8 cellular contexts compared by ENCODE assay signal in the genomic region with DNA sequence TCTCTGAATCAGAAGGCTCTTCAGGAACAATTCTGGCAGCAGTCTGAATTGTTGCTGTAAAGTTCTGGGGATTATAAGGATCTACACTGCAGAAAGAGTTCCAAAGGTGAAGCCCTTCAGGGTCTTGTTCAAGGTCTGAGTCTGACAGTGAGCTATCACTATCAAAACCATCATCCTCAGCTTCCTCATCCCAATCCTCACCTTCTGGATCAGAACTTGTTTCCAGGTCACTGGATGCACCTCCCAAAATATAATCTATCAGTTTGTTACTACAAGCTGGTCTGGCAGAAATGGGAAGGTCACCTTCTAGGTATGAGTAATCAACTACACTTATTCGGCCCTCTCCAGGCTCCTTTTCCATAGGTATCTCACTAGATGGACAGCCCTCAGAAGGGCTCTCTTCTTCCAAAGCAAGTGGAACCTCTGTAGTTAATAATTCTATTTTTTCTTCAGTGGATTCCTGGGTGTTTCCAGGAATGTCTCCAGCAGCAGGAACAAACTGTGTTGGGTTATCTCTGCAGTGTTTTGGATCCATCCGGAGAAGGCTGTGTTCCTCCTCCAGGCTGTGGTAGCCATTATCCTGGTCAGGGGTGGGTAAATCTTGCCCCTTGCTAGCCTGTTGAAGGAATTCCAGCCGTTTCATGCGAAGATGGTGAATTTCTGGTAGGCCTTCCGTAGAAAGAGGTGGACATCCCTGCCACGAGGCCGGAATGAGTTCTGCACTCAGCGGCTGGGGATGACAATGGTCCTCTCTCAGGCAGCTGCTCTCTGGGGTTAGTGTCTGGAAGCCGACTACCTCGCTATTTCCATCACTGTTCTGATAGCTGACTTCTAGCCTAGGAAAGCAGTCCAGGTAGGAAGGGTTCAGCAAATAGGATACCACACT. TPM values are rescaled to one million over a fixed set of nuclear protein-coding genes. Genes with fewer than 3 reads are reported as not detected.
DNase-seq lines count a peak whose midpoint lies in the region; ATAC-seq and TF ChIP-seq lines count a peak whose summit lies in the region.

No MANE protein-coding gene starts in this region.

- CTCF ChIA-PET in CD8-positive, alpha-beta T cell (lab: Charles Lee) = interaction anchor here (1.0 to 4.9 kb wide), 2 partner anchors 12 to 16 kb away, joined by 3 to 62 read pairs; no protein-coding TSS in a partner anchor

- H3K9me3 ChIP-seq in CD8-positive, alpha-beta T cell (ENCODE audit: low read length) = no peaks in the 10 kb centered on the region
- H3K9me3 ChIP-seq in NT2/D1 (ENCODE audit: insufficient read depth, low read length) (no peaks in the 10 kb centered on the region), neural progenitor cell (ENCODE audit: low read depth) (no peaks in the 10 kb centered on the region)

- no peak for ATAC-seq in CD8-positive, alpha-beta T cell
- ATAC-seq in effector memory CD8-positive, alpha-beta T cell (replicated peaks) = no peak
- ATAC-seq in GM19463 (IDR thresholded peaks at IDR 0.05; ENCODE audit: unreplicated experiment) = no peak

- POLR2A ChIA-PET in CD8-positive, alpha-beta T cell (lab: Charles Lee) = interaction anchor here (1.1 to 1.7 kb wide), 4 partner anchors 12 to 97 kb away, joined by 4 to 6 read pairs (median 5); no protein-coding TSS in a partner anchor

- H3K9ac ChIP-seq in NT2/D1 (ENCODE audit: insufficient read length, low read depth) = peak overlapping the region; percentile 100
- peak overlapping the region; percentile 91 for H3K9ac ChIP-seq in neural progenitor cell

- H3K27me3 ChIP-seq in CD8-positive, alpha-beta T cell (ENCODE audit: insufficient read depth, low read length) = no peaks in the 10 kb centered on the region
- H3K27me3 ChIP-seq in NT2/D1 (ENCODE audit: insufficient read depth, insufficient read length) (no peaks in the 10 kb centered on the region), neural progenitor cell (no peaks in the 10 kb centered on the region)

- peak overlapping the region; percentile 94 for H3K4me3 ChIP-seq in CD8-positive, alpha-beta T cell (ENCODE audit: low read depth, low read length)
- peak overlapping the region; percentile 98 for H3K4me3 ChIP-seq in NT2/D1 (ENCODE audit: insufficient read length, low read depth)
- peak overlapping the region; percentile 96 for H3K4me3 ChIP-seq in neural progenitor cell

- H2AFZ ChIP-seq in neural progenitor cell (replicated peaks) = no peak overlapping the region

- peak overlapping the region; percentile 93 for H3K4me2 ChIP-seq in neural progenitor cell

- peaks cover 50% of the 10 kb centered on the region for H3K36me3 Mint-ChIP-seq in CD8-positive, alpha-beta T cell
- H3K36me3 Mint-ChIP-seq in effector memory CD8-positive, alpha-beta T cell (ENCODE audit: insufficient read depth) = peaks cover 69% of the 10 kb centered on the region
- H3K36me3 Mint-ChIP-seq in neural progenitor cell = peaks cover 9% of the 10 kb centered on the region

- no peak for DNase-seq in CD8-positive, alpha-beta T cell
- DNase-seq in NT2/D1 (ENCODE audit: low read depth, low spot score) = no peak
- no peak for DNase-seq in effector memory CD8-positive, alpha-beta T cell
- peak; percentile 42 for DNase-seq in neural progenitor cell (ENCODE audit: low spot score)
- DNase-seq in NCI-H510A (lab: John Stamatoyannopoulos, UW) = no peak
- no peak for DNase-seq in NCI-H2196 (lab: John Stamatoyannopoulos, UW; ENCODE audit: unreplicated experiment)
- no peak for DNase-seq in MV-4-11 (lab: John Stamatoyannopoulos, UW)

- peaks cover 12% of the 10 kb centered on the region for H3K4me1 ChIP-seq in CD8-positive, alpha-beta T cell (ENCODE audit: insufficient read depth, low read length)
- H3K4me1 ChIP-seq in NT2/D1 (ENCODE audit: insufficient read depth, insufficient read length) (no peaks in the 10 kb centered on the region), neural progenitor cell (peaks cover 7% of the 10 kb centered on the region)

- peaks cover 65% of the 10 kb centered on the region for H3K79me2 ChIP-seq in neural progenitor cell (ENCODE audit: low read depth)

- H3K4me1 Mint-ChIP-seq in CD8-positive, alpha-beta T cell (ENCODE audit: low read depth) = peaks cover 25% of the 10 kb centered on the region
- H3K4me1 Mint-ChIP-seq in effector memory CD8-positive, alpha-beta T cell (ENCODE audit: low read depth in 2 of 2) = peaks cover 14 to 31% of the 10 kb centered on the region in 2 donors
- peaks cover 23% of the 10 kb centered on the region for H3K4me1 Mint-ChIP-seq in neural progenitor cell

- peak overlapping the region; percentile 99 for H3K27ac ChIP-seq in CD8-positive, alpha-beta T cell (ENCODE audit: low read depth, low read length)
- H3K27ac ChIP-seq in neural progenitor cell = no peak overlapping the region

- peaks cover 23% of the 10 kb centered on the region for H3F3A ChIP-seq in neural progenitor cell (ENCODE audit: low read depth)

- H3K27me3 Mint-ChIP-seq in CD8-positive, alpha-beta T cell (ENCODE audit: low read depth) = no peaks in the 10 kb centered on the region
- no peaks in the 10 kb centered on the region for H3K27me3 Mint-ChIP-seq in effector memory CD8-positive, alpha-beta T cell
- peaks cover 2% of the 10 kb centered on the region for H3K27me3 Mint-ChIP-seq in neural progenitor cell (ENCODE audit: insufficient read depth, low read depth)

- H3K9me3 Mint-ChIP-seq in CD8-positive, alpha-beta T cell = no peaks in the 10 kb centered on the region
- no peaks in the 10 kb centered on the region for H3K9me3 Mint-ChIP-seq in effector memory CD8-positive, alpha-beta T cell
- no peaks in the 10 kb centered on the region for H3K9me3 Mint-ChIP-seq in neural progenitor cell

- H4K20me1 ChIP-seq in neural progenitor cell (ENCODE audit: low read depth) = peaks cover 63% of the 10 kb centered on the region

- intact Hi-C loops in CD8-positive, alpha-beta T cell (cut with DNase I, micrococcal nuclease) = loop anchor here (2.0 to 5.0 kb wide), 6 partner anchors 548 to 1523 kb away; a partner anchor contains a TSS

- H3K4me3 Mint-ChIP-seq in CD8-positive, alpha-beta T cell = peak overlapping the region; percentile 98
- H3K4me3 Mint-ChIP-seq in effector memory CD8-positive, alpha-beta T cell = peak overlapping the region; percentile 95 to 99
- peak overlapping the region; percentile 99 for H3K4me3 Mint-ChIP-seq in neural progenitor cell

- peaks cover 7% of the 10 kb centered on the region for H3K36me3 ChIP-seq in CD8-positive, alpha-beta T cell (ENCODE audit: insufficient read depth, low read length)
- peaks cover 56% of the 10 kb centered on the region for H3K36me3 ChIP-seq in NT2/D1 (ENCODE audit: insufficient read depth, insufficient read length, low read length)
- peaks cover 4% of the 10 kb centered on the region for H3K36me3 ChIP-seq in neural progenitor cell

- peak overlapping the region; percentile 99 for H3K27ac Mint-ChIP-seq in CD8-positive, alpha-beta T cell
- peak overlapping the region; percentile 99 to 100 for H3K27ac Mint-ChIP-seq in effector memory CD8-positive, alpha-beta T cell
- peak overlapping the region; percentile 78 for H3K27ac Mint-ChIP-seq in neural progenitor cell

- no peak for TF ChIP-seq CTCF in CD8-positive, alpha-beta T cell (IDR thresholded peaks at IDR 0.05)
- TF ChIP-seq CTCF in neural progenitor cell (IDR thresholded peaks at IDR 0.05) = no peak

RNA-seq across cellular contexts. Expression of a gene that starts 1.5 kb away (rescaled TPM):
- 100 to 1,000 TPM; 144 to 146 TPM for total RNA-seq in CD8-positive, alpha-beta T cell
- total RNA-seq in neural progenitor cell (ENCODE audit: low replicate concordance) = 25.0 and 32.7 TPM in 2 replicates

RNA-seq across cellular contexts. Expression of a gene that starts 50.4 kb away (rescaled TPM):
- total RNA-seq in CD8-positive, alpha-beta T cell = under 1 TPM; 0.11 to 0.14 TPM
- 0.58 and 1.5 TPM in 2 replicates for total RNA-seq in neural progenitor cell (ENCODE audit: low replicate concordance)
